Comparison of ENCODE assay signal across 26 cellular contexts in genomic region chr10:108663551-108663950, GRCh38.
A peak's percentile ranks its signal among the peaks of the same experiment; 100 is the strongest.
DNase-seq lines count a peak whose midpoint lies in the region; ATAC-seq, FAIRE-seq and TF ChIP-seq lines count a peak whose summit lies in the region.
"Had no signal": no experiment of that assay in that cellular context is flagged by ENCODE, and none has a peak within 500 bp of the region (broad histone marks: within the 10 kb centered on the region; RNA-seq: fewer than 3 reads in every experiment).

No MANE protein-coding gene starts in this region.

- peaks cover 17% of the 10 kb centered on the region for H3K4me1 Mint-ChIP-seq in neural progenitor cell
- H3K4me1 Mint-ChIP-seq: CD14-positive monocyte had no signal

- peak overlapping the region; percentile 40; the same call in 1 of the 2 replicates for H2BK5ac ChIP-seq in H1 (ENCODE audit: low read depth, low read length)

- H3K4ac ChIP-seq in H1 (replicated peaks; ENCODE audit: insufficient read length, low read depth, low read length) = no peak overlapping the region

- H3K79me2 ChIP-seq in H1 (ENCODE audit: control insufficient read depth in 1 of 2, insufficient read depth in 2 of 2, low read length in 2 of 2) (no peaks in the 10 kb centered on the region), neural progenitor cell (ENCODE audit: low read depth) (no peaks in the 10 kb centered on the region)

- H3K27me3 Mint-ChIP-seq in neural progenitor cell (ENCODE audit: insufficient read depth, low read depth) = no peaks in the 10 kb centered on the region
- H3K27me3 Mint-ChIP-seq: CD4-positive, alpha-beta T cell had no signal

- TF ChIP-seq CTCF in H1 (IDR thresholded peaks at IDR 0.05; ENCODE audit: control extremely low read depth in 1 of 3, insufficient read depth in 1 of 3, low read depth in 1 of 3, low read length in 3 of 3) (no peak), neural progenitor cell (IDR thresholded peaks at IDR 0.05) (no peak)

- H3K4me2 ChIP-seq in H1 (ENCODE audit: insufficient read depth in 1 of 2, low read depth in 2 of 2, low read length in 2 of 2) (0 out of 4 replicates have a peak overlapping the region, but pooled peaks of 1 of the 2 experiments have one; percentile 24), neural progenitor cell (no peak overlapping the region)
- H3K4me2 ChIP-seq: A549; BLaER1 treated with 17β-estradiol and CSF1 and Interleukin-3, amounts not matched to agents 10 nM and 100 nM had no signal

- H3K4me3 ChIP-seq in H1 (ENCODE audit: extremely low read depth in 1 of 4, insufficient read depth in 2 of 4, low read depth in 3 of 4, low read length in 4 of 4) (no peak overlapping the region), neural progenitor cell (no peak overlapping the region)
- H3K4me3 ChIP-seq: A549; BLaER1 treated with 17β-estradiol and CSF1 and Interleukin-3, amounts not matched to agents 10 nM and 100 nM; GM12878; GM23248; HAP-1 had no signal

- no peak overlapping the region for H2AK5ac ChIP-seq in H1 (ENCODE audit: low read depth, low read length)

- no peak overlapping the region for H4K8ac ChIP-seq in H1 (ENCODE audit: extremely low read depth, insufficient read depth, low read length)

- H3K23ac ChIP-seq in H1 (ENCODE audit: insufficient read length) = no peak overlapping the region

- WGBS in H1 (ENCODE audit: extremely low coverage in 1 of 2, insufficient coverage in 1 of 2, insufficient read length in 1 of 2, insufficient replicate concordance in 2 of 2, low coverage in 1 of 2, low lambda C conversion rate in 2 of 2, missing lambda C conversion rate in 1 of 2), 2 experiments = 35% methylated on average over 1 of the region's 1 CpG; no CpG with 5 or more reads in 1 of the 2 experiments

- TF ChIP-seq POLR2A in H1 (IDR thresholded peaks at IDR 0.05; ENCODE audit: control extremely low read depth in 1 of 2, low read depth in 2 of 2, low read length in 2 of 2) = no peak

- no peak overlapping the region for H2AFZ ChIP-seq in H1 (ENCODE audit: low read length)
- peak overlapping the region; percentile 1 for H2AFZ ChIP-seq in neural progenitor cell (replicated peaks)
- H2AFZ ChIP-seq: GM23248 had no signal

- H2BK120ac ChIP-seq in H1 (replicated peaks; ENCODE audit: low read depth, low read length) = no peak overlapping the region

- peaks cover 2% of the 10 kb centered on the region for H3K9me3 Mint-ChIP-seq in neural progenitor cell

- no peak overlapping the region for H4K5ac ChIP-seq in H1 (ENCODE audit: insufficient read length, low read depth, low read length)

- CTCF ChIA-PET in H1 (lab: Charles Lee; ENCODE audit: partially characterized antibody) = no interaction called here

- no peak overlapping the region for H3K14ac ChIP-seq in H1 (ENCODE audit: insufficient read length)

- H2BK12ac ChIP-seq in H1 (ENCODE audit: low read depth, low read length) = no peak overlapping the region

- no peak for ATAC-seq in GM19395 (IDR thresholded peaks at IDR 0.05; ENCODE audit: unreplicated experiment)
- ATAC-seq in HG03097 (IDR thresholded peaks at IDR 0.05; ENCODE audit: low FRiP score, unreplicated experiment) = no peak
- no peak for ATAC-seq in GM18870 (IDR thresholded peaks at IDR 0.05; ENCODE audit: unreplicated experiment)
- ATAC-seq: A549, GM12878 had no signal

- no peak overlapping the region for H3K4me3 Mint-ChIP-seq in neural progenitor cell
- H3K4me3 Mint-ChIP-seq: CD14-positive monocyte; CD4-positive, alpha-beta T cell; HFFc6 had no signal

- no peaks in the 10 kb centered on the region for H3K36me3 Mint-ChIP-seq in neural progenitor cell
- H3K36me3 Mint-ChIP-seq: CD14-positive monocyte had no signal

- H3K9me3 ChIP-seq in H1 (ENCODE audit: insufficient read depth in 2 of 2, low read depth in 1 of 2, low read length in 1 of 2) (no peaks in the 10 kb centered on the region), neural progenitor cell (ENCODE audit: low read depth) (no peaks in the 10 kb centered on the region)
- H3K9me3 ChIP-seq: A549; BE2C; BLaER1 treated with 17β-estradiol and CSF1 and Interleukin-3, amounts not matched to agents 10 nM and 100 nM; HAP-1 had no signal

- H3K56ac ChIP-seq in H1 (replicated peaks; ENCODE audit: insufficient read length, low read depth, low read length) = no peak overlapping the region

- TF ChIP-seq EP300 in H1 (IDR thresholded peaks at IDR 0.05; ENCODE audit: borderline replicate concordance in 1 of 2, low read depth in 2 of 2, low read length in 2 of 2) = no peak

- H3K4me1 ChIP-seq in H1 (replicated peaks in 1 of 4; ENCODE audit: control insufficient read depth in 3 of 4, insufficient read depth in 4 of 4, low read length in 3 of 4) (peaks cover 0 to 8% (median 3%) of the 10 kb centered on the region in 4 experiments; a peak in 4 of 7 replicates), neural progenitor cell (no peaks in the 10 kb centered on the region)
- H3K4me1 ChIP-seq: A549; BE2C; BLaER1 treated with 17β-estradiol and CSF1 and Interleukin-3, amounts not matched to agents 10 nM and 100 nM; HAP-1 had no signal

- POLR2A ChIA-PET in H1 (lab: Charles Lee; ENCODE audit: partially characterized antibody) = no interaction called here

- H4K20me1 ChIP-seq in H1 (replicated peaks in 1 of 2; ENCODE audit: control insufficient read depth in 1 of 2, insufficient read depth in 2 of 2, low read length in 2 of 2) (no peaks in the 10 kb centered on the region), neural progenitor cell (ENCODE audit: low read depth) (no peaks in the 10 kb centered on the region)
- H4K20me1 ChIP-seq: BLaER1 treated with 17β-estradiol and CSF1 and Interleukin-3, amounts not matched to agents 10 nM and 100 nM had no signal

- DNase-seq in M059J (ENCODE audit: low read depth) (peak; percentile 20), SW480 (ENCODE audit: low spot score) (peak; percentile 10), H1 (ENCODE audit: low read depth in 1 of 2, low spot score in 2 of 2) (no peak), neural progenitor cell (ENCODE audit: low spot score) (no peak)
- DNase-seq: 8988T; ACHN; AML-193; BE2C; Calu3; CD4-positive, alpha-beta T cell; COR-L47; DMS153; DMS79; EL; GDM1; GM23248; HFFc6 had no signal

- no peak for TF ChIP-seq RAD21 in H1 (IDR thresholded peaks at IDR 0.05 in 1 of 2, conservative IDR thresholded peaks at IDR 0.05 in 1 of 2; ENCODE audit: low read depth in 2 of 2, low read length in 2 of 2)

- no peak overlapping the region for H2BK20ac ChIP-seq in H1 (ENCODE audit: low read length)

- no peaks in the 10 kb centered on the region for H3K79me1 ChIP-seq in H1 (ENCODE audit: low read depth, low read length)

- H3K36me3 ChIP-seq in H1 (ENCODE audit: control insufficient read depth in 2 of 4, insufficient read depth in 4 of 4, low read length in 3 of 4) (no peaks in the 10 kb centered on the region), neural progenitor cell (no peaks in the 10 kb centered on the region)
- H3K36me3 ChIP-seq: BE2C; BLaER1 treated with 17β-estradiol and CSF1 and Interleukin-3, amounts not matched to agents 10 nM and 100 nM; HAP-1 had no signal

- H3F3A ChIP-seq in neural progenitor cell (ENCODE audit: low read depth) = no peaks in the 10 kb centered on the region

- no peak for FAIRE-seq in H1 (lab: Jason Lieb, UNC)
- FAIRE-seq: A549, GM12878, H54 had no signal

- H3K18ac ChIP-seq in H1 (ENCODE audit: extremely low read depth, low read length) = no peak overlapping the region

- H3K27ac ChIP-seq in H1 (ENCODE audit: low read depth, low read length) (no peak overlapping the region), neural progenitor cell (no peak overlapping the region)
- H3K27ac ChIP-seq: A549; BLaER1 treated with 17β-estradiol and CSF1 and Interleukin-3, amounts not matched to agents 10 nM and 100 nM; GM23248 had no signal

- H3K27ac Mint-ChIP-seq in neural progenitor cell = no peak overlapping the region
- H3K27ac Mint-ChIP-seq: CD14-positive monocyte; CD4-positive, alpha-beta T cell; HFFc6 had no signal

- no peak overlapping the region for H2BK15ac ChIP-seq in H1 (ENCODE audit: low read length)

- no peak overlapping the region for H4K91ac ChIP-seq in H1 (replicated peaks; ENCODE audit: insufficient read length, low read length)

- H3K9ac ChIP-seq in H1 (replicated peaks in 1 of 4; ENCODE audit: extremely low read depth in 1 of 4, low read depth in 3 of 4, low read length in 3 of 4) (no peak overlapping the region), neural progenitor cell (no peak overlapping the region)
- H3K9ac ChIP-seq: BLaER1 treated with 17β-estradiol and CSF1 and Interleukin-3, amounts not matched to agents 10 nM and 100 nM; GM23248 had no signal

- no peaks in the 10 kb centered on the region for H3K23me2 ChIP-seq in H1 (ENCODE audit: low read depth, low read length)

- H3K27me3 ChIP-seq in H1 (replicated peaks in 1 of 4; ENCODE audit: control insufficient read depth in 3 of 4, extremely low read depth in 1 of 4, insufficient read depth in 3 of 4, low read length in 3 of 4) (no peaks in the 10 kb centered on the region), neural progenitor cell (no peaks in the 10 kb centered on the region)
- H3K27me3 ChIP-seq: BE2C; BLaER1 treated with 17β-estradiol and CSF1 and Interleukin-3, amounts not matched to agents 10 nM and 100 nM had no signal

TF ChIP-seq in H1, 55 proteins besides CTCF, POLR2A, EP300 and RAD21:
- TF ChIP-seq CBX8 (IDR thresholded peaks at IDR 0.05; ENCODE audit: borderline replicate concordance, low read depth, low read length) (no peak), RBBP5 (IDR thresholded peaks at IDR 0.05; ENCODE audit: borderline replicate concordance, low read depth, low read length) (no peak), TBP (IDR thresholded peaks at IDR 0.05; ENCODE audit: low read depth, low read length) (no peak), SP4 (IDR thresholded peaks at IDR 0.05; ENCODE audit: low read length) (no peak), KDM4A (IDR thresholded peaks at IDR 0.05; ENCODE audit: low read depth, low read length, severe bottlenecking) (no peak), ZNF274 (IDR thresholded peaks at IDR 0.05; ENCODE audit: borderline replicate concordance, extremely low read depth, low read length) (no peak), RNF2 (IDR thresholded peaks at IDR 0.05; ENCODE audit: borderline replicate concordance, low read depth, low read length, missing control alignments, poor library complexity, severe bottlenecking) (no peak), CTBP2 (IDR thresholded peaks at IDR 0.05; ENCODE audit: borderline replicate concordance, insufficient read depth, insufficient read length, low read length) (no peak), GTF2F1 (IDR thresholded peaks at IDR 0.05; ENCODE audit: borderline replicate concordance, low read depth, low read length) (no peak)
- TF ChIP-seq, protein P1, sequence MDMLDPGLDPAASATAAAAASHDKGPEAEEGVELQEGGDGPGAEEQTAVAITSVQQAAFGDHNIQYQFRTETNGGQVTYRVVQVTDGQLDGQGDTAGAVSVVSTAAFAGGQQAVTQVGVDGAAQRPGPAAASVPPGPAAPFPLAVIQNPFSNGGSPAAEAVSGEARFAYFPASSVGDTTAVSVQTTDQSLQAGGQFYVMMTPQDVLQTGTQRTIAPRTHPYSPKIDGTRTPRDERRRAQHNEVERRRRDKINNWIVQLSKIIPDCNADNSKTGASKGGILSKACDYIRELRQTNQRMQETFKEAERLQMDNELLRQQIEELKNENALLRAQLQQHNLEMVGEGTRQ (IDR thresholded peaks at IDR 0.05; ENCODE audit: low read length) = no peak

Comparison
In these comparisons a context has a peak if more than half of its experiments do, and no peak if none do; other contexts are left out.
1. DNase-seq: peak in M059J (single experiment) and SW480 (single experiment); none in H1 (0 of 2) and neural progenitor cell (single experiment).